19 cellular contexts compared by ENCODE assay signal in genomic region chr15:63842626-63843025, GRCh38. TPM values are rescaled to one million over a fixed set of nuclear protein-coding genes. Genes with fewer than 3 reads are reported as not detected.
DNase-seq lines count a peak whose midpoint lies in the region; ATAC-seq and TF ChIP-seq lines count a peak whose summit lies in the region.
"Had no signal": no experiment of that assay in that cellular context is flagged by ENCODE, and none has a peak within 500 bp of the region (broad histone marks: within the 10 kb centered on the region; RNA-seq: fewer than 3 reads in every experiment).

No MANE protein-coding gene starts in this region.

- H3K4me3 Mint-ChIP-seq in activated CD8-positive, alpha-beta memory T cell treated with anti-CD3 and anti-CD28 coated beads, Interleukin-2, amount 10 ng/mL, durations not matched to agents 7 days and 5 days = no peak overlapping the region
- peak overlapping the region in 1 of 4 donors; percentile 7 for H3K4me3 Mint-ChIP-seq in IgD-negative memory B cell
- H3K4me3 Mint-ChIP-seq: H9 had no signal

- peaks cover 13% of the 10 kb centered on the region for H3K27me3 Mint-ChIP-seq in activated CD8-positive, alpha-beta memory T cell treated with anti-CD3 and anti-CD28 coated beads, Interleukin-2, amount 10 ng/mL, durations not matched to agents 7 days and 5 days
- no peaks in the 10 kb centered on the region for H3K27me3 Mint-ChIP-seq in IgD-negative memory B cell

- no peaks in the 10 kb centered on the region for H3K36me3 Mint-ChIP-seq in activated CD8-positive, alpha-beta memory T cell treated with anti-CD3 and anti-CD28 coated beads, Interleukin-2, amount 10 ng/mL, durations not matched to agents 7 days and 5 days
- peaks cover 1% of the 10 kb centered on the region for H3K36me3 Mint-ChIP-seq in IgD-negative memory B cell

- intact Hi-C loops in right cardiac atrium (cut with DNase I) = no loop called here

- DNase-seq in activated CD8-positive, alpha-beta memory T cell treated with anti-CD3 and anti-CD28 coated beads, Interleukin-2, amount 10 ng/mL, durations not matched to agents 7 days and 5 days = no peak
- DNase-seq in activated CD8-positive, alpha-beta memory T cell treated with anti-CD3 and anti-CD28 coated beads, Interleukin-2, amount 50 U/mL, for 4 hours = no peak
- DNase-seq in right cardiac atrium (no peak), smooth muscle cell (lab: John Stamatoyannopoulos, UW; ENCODE audit: unreplicated experiment) (no peak), MG63 (no peak), RPMI8226 (no peak), CD1c-positive myeloid dendritic cell (ENCODE audit: extremely low spot score) (no peak)
- DNase-seq: activated CD4-positive, CD25-positive, alpha-beta regulatory T cell treated with anti-CD3 and anti-CD28 coated beads, Interleukin-2, amount 50 U/mL, for 72 hours; activated gamma-delta T cell; C1 segment of cervical spinal cord; dorsolateral prefrontal cortex; H9; NCI-H187; NCI-H774; PC-3; stomach had no signal

- ATAC-seq in activated CD8-positive, alpha-beta memory T cell treated with anti-CD3 and anti-CD28 coated beads, Interleukin-2, amount 10 ng/mL, durations not matched to agents 7 days and 5 days = no peak
- ATAC-seq in right cardiac atrium = no peak
- ATAC-seq: esophagus mucosa, gastroesophageal sphincter, PC-3 had no signal

- no peak for TF ChIP-seq CTCF in smooth muscle cell (IDR thresholded peaks at IDR 0.05; ENCODE audit: borderline replicate concordance, insufficient read depth, poor library complexity, severe bottlenecking)

- no peaks in the 10 kb centered on the region for H3K36me3 ChIP-seq in smooth muscle cell (ENCODE audit: low read depth)
- no peaks in the 10 kb centered on the region for H3K36me3 ChIP-seq in MG63
- H3K36me3 ChIP-seq: gastroesophageal sphincter, stomach had no signal

- no peaks in the 10 kb centered on the region for H4K20me1 ChIP-seq in smooth muscle cell (ENCODE audit: low read depth)

- H3F3A ChIP-seq in smooth muscle cell (ENCODE audit: low read depth) = no peaks in the 10 kb centered on the region

- H3K79me2 ChIP-seq in smooth muscle cell (ENCODE audit: low read depth) = no peaks in the 10 kb centered on the region

- peak overlapping the region; percentile 16 for H3K4me2 ChIP-seq in smooth muscle cell

- H3K27me3 ChIP-seq in right cardiac atrium (ENCODE audit: control insufficient read depth, insufficient read depth) (no peaks in the 10 kb centered on the region), smooth muscle cell (ENCODE audit: low read depth) (no peaks in the 10 kb centered on the region), MG63 (peaks cover 5% of the 10 kb centered on the region; the same call in 1 of the 2 replicates)
- H3K27me3 ChIP-seq: dorsolateral prefrontal cortex, gastroesophageal sphincter, stomach had no signal

- H3K9me3 ChIP-seq in right cardiac atrium (ENCODE audit: control insufficient read depth, low read length) (no peaks in the 10 kb centered on the region), smooth muscle cell (replicated peaks; ENCODE audit: low read depth) (no peaks in the 10 kb centered on the region), MG63 (no peaks in the 10 kb centered on the region; the same call in 1 of the 2 replicates)
- H3K9me3 ChIP-seq: gastroesophageal sphincter, stomach had no signal

- H3K27ac Mint-ChIP-seq in activated CD8-positive, alpha-beta memory T cell treated with anti-CD3 and anti-CD28 coated beads, Interleukin-2, amount 10 ng/mL, durations not matched to agents 7 days and 5 days = peak overlapping the region; percentile 50
- peak overlapping the region in 2 of 3 donors; percentile 58 to 73 for H3K27ac Mint-ChIP-seq in IgD-negative memory B cell

- no peak overlapping the region for H3K9ac ChIP-seq in smooth muscle cell (ENCODE audit: low read depth)

- 97% methylated on average over 2 of the region's 2 CpGs for WGBS in right cardiac atrium
- WGBS in smooth muscle cell (ENCODE audit: low lambda C conversion rate) = 97% methylated on average over 2 of the region's 2 CpGs

- H3K27ac ChIP-seq in right cardiac atrium (ENCODE audit: low read length) (peak overlapping the region; percentile 78), smooth muscle cell (ENCODE audit: low read depth) (peak overlapping the region; percentile 38)
- H3K27ac ChIP-seq: dorsolateral prefrontal cortex had no signal

- H3K4me3 ChIP-seq in right cardiac atrium (ENCODE audit: low read length) (no peak overlapping the region), smooth muscle cell (no peak overlapping the region), MG63 (no peak overlapping the region)
- H3K4me3 ChIP-seq: dorsolateral prefrontal cortex, gastroesophageal sphincter, stomach had no signal

- no peaks in the 10 kb centered on the region for H3K9me3 Mint-ChIP-seq in activated CD8-positive, alpha-beta memory T cell treated with anti-CD3 and anti-CD28 coated beads, Interleukin-2, amount 10 ng/mL, durations not matched to agents 7 days and 5 days (ENCODE audit: low read depth)
- peaks cover 0 to 6% (median 0%) of the 10 kb centered on the region in 3 donors for H3K9me3 Mint-ChIP-seq in IgD-negative memory B cell

- H3K4me1 ChIP-seq in right cardiac atrium (ENCODE audit: control insufficient read depth, insufficient read depth, low read length) (no peaks in the 10 kb centered on the region), smooth muscle cell (ENCODE audit: low read depth) (no peaks in the 10 kb centered on the region)
- H3K4me1 ChIP-seq: gastroesophageal sphincter had no signal

- no peak overlapping the region for H2AFZ ChIP-seq in smooth muscle cell (ENCODE audit: low read depth)

- CTCF ChIA-PET in activated CD8-positive, alpha-beta memory T cell treated with anti-CD3 and anti-CD28 coated beads, Interleukin-2, amount 10 ng/mL, durations not matched to agents 7 days and 5 days (lab: Charles Lee) = interaction anchor here (1.0 to 1.4 kb wide), 3 partner anchors 8 to 204 kb away, joined by 3 read pairs; partner anchors contain the start of gene DAPK2

- H3K4me1 Mint-ChIP-seq in activated CD8-positive, alpha-beta memory T cell treated with anti-CD3 and anti-CD28 coated beads, Interleukin-2, amount 10 ng/mL, durations not matched to agents 7 days and 5 days = peaks cover 10% of the 10 kb centered on the region
- peaks cover 7 to 17% (median 9%) of the 10 kb centered on the region in 3 donors for H3K4me1 Mint-ChIP-seq in IgD-negative memory B cell

RNA-seq across cellular contexts. Expression of gene HERC1, which starts 8.9 kb away (rescaled TPM):
- 100 to 1,000 TPM in 1 of 2 experiments, 10 to 100 TPM in 1; 84.4 to 105 TPM for total RNA-seq in activated CD8-positive, alpha-beta memory T cell treated with anti-CD3 and anti-CD28 coated beads, Interleukin-2, amount 10 ng/mL, durations not matched to agents 7 days and 5 days
- 35.2 TPM for polyA plus RNA-seq in IgD-negative memory B cell
- total RNA-seq in right cardiac atrium = 10 to 100 TPM; 83.8 to 98.6 (median 85.8) TPM
- polyA plus RNA-seq in right cardiac atrium = 47.7 TPM
- total RNA-seq in smooth muscle cell = 87.3 and 89.0 TPM in 2 replicates
- polyA plus RNA-seq in smooth muscle cell = 14.1 and 24.3 TPM in 2 replicates
- total RNA-seq in MG63 (2014; rRNA removed; shearing (Covaris generic); ENCODE audit: low replicate concordance) = 46.9 and 60.1 TPM in 2 replicates
